In genomic region chr5:164475339-164475977, GRCh38 we compare ENCODE assay signal across 9 cellular contexts.
DNase-seq lines count a peak whose midpoint lies in the region; ATAC-seq and TF ChIP-seq lines count a peak whose summit lies in the region.
"Had no signal": no experiment of that assay in that cellular context is flagged by ENCODE, and none has a peak within 500 bp of the region (broad histone marks: within the 10 kb centered on the region; RNA-seq: fewer than 3 reads in every experiment).

No MANE protein-coding gene starts in this region.

- TF ChIP-seq CTCF in dorsolateral prefrontal cortex (IDR thresholded peaks at IDR 0.05 in 54 of 56, conservative IDR thresholded peaks at IDR 0.05 in 2 of 56; ENCODE audit: low read depth in 1 of 56, partially characterized antibody in 56 of 56), result peak in 48 of 56 donors; percentile 11 to 58 (median 38)

- no peak for ATAC-seq in HG02642 (IDR thresholded peaks at IDR 0.05; ENCODE audit: poor library complexity, unreplicated experiment)

- intact Hi-C loops in dorsolateral prefrontal cortex (cut with DNase I), result no loop called here

- no peaks in the 10 kb centered on the region for H3K27me3 ChIP-seq in dorsolateral prefrontal cortex

- H3K4me3 ChIP-seq in dorsolateral prefrontal cortex, result no peak overlapping the region

- no peak overlapping the region for H3K27ac ChIP-seq in dorsolateral prefrontal cortex

- DNase-seq in DMS 273 (lab: John Stamatoyannopoulos, UW; ENCODE audit: unreplicated experiment), result peak; percentile 46
- no peak for DNase-seq in DMS 273 treated with DMSO at 0.1 percent for 48 hours (lab: John Stamatoyannopoulos, UW)
- DNase-seq in NCI-H446 treated with DMSO at 0.1 percent for 48 hours (lab: John Stamatoyannopoulos, UW), result peak; percentile 6
- no peak for DNase-seq in dorsolateral prefrontal cortex
- peak; percentile 10 for DNase-seq in non-pigmented ciliary epithelial cell (ENCODE audit: low read depth)
- DNase-seq in SKM-1 (lab: John Stamatoyannopoulos, UW; ENCODE audit: unreplicated experiment), result no peak
- no peak for DNase-seq in NCI-H2029 (lab: John Stamatoyannopoulos, UW)
- DNase-seq: 8988T had no signal

Comparison
In these comparisons a context has a peak if more than half of its experiments do, and no peak if none do; other contexts are left out.
1. DNase-seq: peak in DMS 273 (single experiment), NCI-H446 treated with DMSO at 0.1 percent for 48 hours (single experiment) and non-pigmented ciliary epithelial cell (single experiment); none in DMS 273 treated with DMSO at 0.1 percent for 48 hours (single experiment), dorsolateral prefrontal cortex (0 of 10), SKM-1 (single experiment) and NCI-H2029 (single experiment).